Comparison of ENCODE assay signal across 1 cellular context in the genomic region with DNA sequence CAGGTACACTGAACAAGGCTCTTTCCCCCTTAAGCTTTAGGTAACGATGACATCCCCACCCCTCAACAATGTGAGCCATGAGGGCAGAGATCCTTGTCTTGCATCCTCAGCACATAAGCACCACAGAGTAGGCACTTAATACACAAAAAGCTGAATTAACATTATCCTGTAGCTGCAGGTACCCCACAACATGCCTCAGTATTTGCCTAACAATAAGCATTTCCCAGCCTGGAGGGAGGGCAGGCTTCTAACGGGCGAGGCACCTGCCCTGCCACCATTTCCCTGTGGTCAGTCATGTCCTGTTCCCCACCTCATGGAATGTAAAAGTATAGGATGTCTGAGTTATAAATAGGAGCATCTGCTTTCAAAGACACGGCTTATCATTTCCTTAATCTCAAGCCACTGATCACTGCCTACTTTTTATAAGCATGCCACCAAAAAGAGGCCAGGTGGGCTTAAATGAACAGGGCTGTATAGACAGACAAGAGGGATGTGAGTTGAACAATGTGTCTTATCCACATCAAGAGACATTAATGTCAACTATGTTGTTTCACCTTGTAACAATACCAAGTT.
TF ChIP-seq lines count a peak whose summit lies in the region.

No MANE protein-coding gene starts in this region.

TF ChIP-seq in WTC11, 78 proteins besides CTCF, POLR2A, EP300 and RAD21 (continued from another document):
- TF ChIP-seq, protein P1, sequence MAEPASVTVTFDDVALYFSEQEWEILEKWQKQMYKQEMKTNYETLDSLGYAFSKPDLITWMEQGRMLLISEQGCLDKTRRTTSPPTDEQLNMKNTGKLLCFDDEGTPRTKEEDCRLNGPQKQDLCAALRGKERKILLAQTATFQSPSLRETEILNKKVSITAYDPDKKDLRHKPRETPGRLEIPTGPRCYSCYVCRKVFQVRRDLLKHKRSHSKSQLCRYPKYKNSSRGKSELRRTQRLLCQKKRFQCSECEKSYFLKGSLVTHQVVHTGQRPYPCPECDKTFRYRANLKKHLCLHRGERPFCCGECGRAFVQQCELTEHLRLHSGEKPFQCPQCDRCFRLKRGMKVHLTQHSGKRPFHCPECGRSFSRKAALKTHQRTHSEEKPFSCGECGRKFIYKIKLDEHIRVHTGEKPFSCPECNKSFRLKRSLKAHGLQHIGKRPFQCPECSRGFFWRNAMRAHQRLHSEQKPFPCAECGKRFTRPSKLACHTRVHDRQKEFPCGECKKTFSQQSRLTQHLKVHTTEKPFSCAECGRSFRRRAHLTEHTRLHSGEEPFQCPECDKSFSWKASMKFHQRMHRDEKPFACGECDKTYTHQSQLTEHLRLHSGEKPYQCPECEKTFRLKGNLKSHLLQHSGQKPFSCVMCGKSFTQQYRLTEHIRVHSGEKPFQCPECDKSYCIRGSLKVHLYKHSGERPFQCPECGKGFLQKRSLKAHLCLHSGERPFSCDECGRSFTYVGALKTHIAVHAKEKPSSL (CRISPR knock-in tag; conservative IDR thresholded peaks at IDR 0.05): no peak
- TF ChIP-seq ETV6 (CRISPR knock-in tag; IDR thresholded peaks at IDR 0.05) (peak; percentile 91), TEAD1 (CRISPR knock-in tag; IDR thresholded peaks at IDR 0.05) (peak; percentile 81; the same call in 1 of the 2 replicates), ZNF232 (CRISPR knock-in tag; IDR thresholded peaks at IDR 0.05) (0 out of 2 replicates have a peak, but pooled peaks have one; percentile 22)
- TF ChIP-seq, protein P2, sequence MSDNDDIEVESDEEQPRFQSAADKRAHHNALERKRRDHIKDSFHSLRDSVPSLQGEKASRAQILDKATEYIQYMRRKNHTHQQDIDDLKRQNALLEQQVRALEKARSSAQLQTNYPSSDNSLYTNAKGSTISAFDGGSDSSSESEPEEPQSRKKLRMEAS (CRISPR knock-in tag; IDR thresholded peaks at IDR 0.05): no peak
- TF ChIP-seq, protein P3, sequence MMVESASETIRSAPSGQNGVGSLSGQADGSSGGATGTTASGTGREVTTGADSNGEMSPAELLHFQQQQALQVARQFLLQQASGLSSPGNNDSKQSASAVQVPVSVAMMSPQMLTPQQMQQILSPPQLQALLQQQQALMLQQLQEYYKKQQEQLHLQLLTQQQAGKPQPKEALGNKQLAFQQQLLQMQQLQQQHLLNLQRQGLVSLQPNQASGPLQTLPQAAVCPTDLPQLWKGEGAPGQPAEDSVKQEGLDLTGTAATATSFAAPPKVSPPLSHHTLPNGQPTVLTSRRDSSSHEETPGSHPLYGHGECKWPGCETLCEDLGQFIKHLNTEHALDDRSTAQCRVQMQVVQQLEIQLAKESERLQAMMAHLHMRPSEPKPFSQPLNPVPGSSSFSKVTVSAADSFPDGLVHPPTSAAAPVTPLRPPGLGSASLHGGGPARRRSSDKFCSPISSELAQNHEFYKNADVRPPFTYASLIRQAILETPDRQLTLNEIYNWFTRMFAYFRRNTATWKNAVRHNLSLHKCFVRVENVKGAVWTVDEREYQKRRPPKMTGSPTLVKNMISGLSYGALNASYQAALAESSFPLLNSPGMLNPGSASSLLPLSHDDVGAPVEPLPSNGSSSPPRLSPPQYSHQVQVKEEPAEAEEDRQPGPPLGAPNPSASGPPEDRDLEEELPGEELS (CRISPR knock-in tag; IDR thresholded peaks at IDR 0.05): peak; percentile 78; the same call in 1 of the 2 replicates
